ENCODE assay signal across 1 cellular context in genomic region chr11:34665077-34665835, GRCh38.
TF ChIP-seq lines count a peak whose summit lies in the region.

No MANE protein-coding gene starts in this region.

TF ChIP-seq in HepG2, 621 proteins besides CTCF, POLR2A, EP300 and RAD21 (continued from another document and continues in another):
- no peak for TF ChIP-seq ZBED4 (CRISPR knock-in tag; IDR thresholded peaks at IDR 0.05; ENCODE audit: borderline replicate concordance)
- 0 out of 2 replicates have a peak, but pooled peaks have one; percentile 41 for TF ChIP-seq RFXAP (CRISPR knock-in tag; IDR thresholded peaks at IDR 0.05; ENCODE audit: borderline replicate concordance)
- peak; percentile 69 for TF ChIP-seq FOSL2 (CRISPR knock-in tag; IDR thresholded peaks at IDR 0.05)
- no peak for TF ChIP-seq AKAP8 (CRISPR knock-in tag; IDR thresholded peaks at IDR 0.05)
- TF ChIP-seq ZNF432 (CRISPR knock-in tag; IDR thresholded peaks at IDR 0.05; ENCODE audit: borderline replicate concordance): no peak
- TF ChIP-seq ONECUT2 (CRISPR knock-in tag; IDR thresholded peaks at IDR 0.05): 0 out of 2 replicates have a peak, but pooled peaks have one; percentile 17
- no peak for TF ChIP-seq ZMYM3 (CRISPR knock-in tag; IDR thresholded peaks at IDR 0.05)
- no peak for TF ChIP-seq ZFP36L2 (CRISPR knock-in tag; IDR thresholded peaks at IDR 0.05)
- no peak for TF ChIP-seq ZNF615 (CRISPR knock-in tag; IDR thresholded peaks at IDR 0.05; ENCODE audit: borderline replicate concordance)
- no peak for TF ChIP-seq ZFP62 (CRISPR knock-in tag; IDR thresholded peaks at IDR 0.05)
- TF ChIP-seq ZNF10 (CRISPR knock-in tag; IDR thresholded peaks at IDR 0.05; ENCODE audit: borderline replicate concordance, low read depth): no peak
- TF ChIP-seq PRMT3 (CRISPR knock-in tag; IDR thresholded peaks at IDR 0.05; ENCODE audit: borderline replicate concordance, low read depth): no peak
- no peak for TF ChIP-seq ZSCAN5A (CRISPR knock-in tag; IDR thresholded peaks at IDR 0.05; ENCODE audit: borderline replicate concordance)
- TF ChIP-seq SIX1 (CRISPR knock-in tag; IDR thresholded peaks at IDR 0.05; ENCODE audit: borderline replicate concordance): peak; percentile 85; the same call in 1 of the 2 replicates
- TF ChIP-seq ZBTB7B (CRISPR knock-in tag; IDR thresholded peaks at IDR 0.05): no peak
- peak; percentile 61; the same call in 1 of the 2 replicates for TF ChIP-seq ZBTB25 (CRISPR knock-in tag; IDR thresholded peaks at IDR 0.05)
- no peak for TF ChIP-seq MTF2 (CRISPR knock-in tag; IDR thresholded peaks at IDR 0.05; ENCODE audit: borderline replicate concordance)
- no peak for TF ChIP-seq HIC2 (CRISPR knock-in tag; IDR thresholded peaks at IDR 0.05; ENCODE audit: low read depth)
- TF ChIP-seq FOSL1 (CRISPR knock-in tag; IDR thresholded peaks at IDR 0.05; ENCODE audit: borderline replicate concordance): peak; percentile 31; the same call in 1 of the 2 replicates
- TF ChIP-seq SOX5 (CRISPR knock-in tag; IDR thresholded peaks at IDR 0.05; ENCODE audit: borderline replicate concordance): peak; percentile 94
- TF ChIP-seq HMGA1 (CRISPR knock-in tag; conservative IDR thresholded peaks at IDR 0.05): no peak
- no peak for TF ChIP-seq ZNF207 (IDR thresholded peaks at IDR 0.05; ENCODE audit: borderline replicate concordance)
- no peak for TF ChIP-seq ZNF205 (CRISPR knock-in tag; IDR thresholded peaks at IDR 0.05)
- 0 out of 2 replicates have a peak, but pooled peaks have one; percentile 13 for TF ChIP-seq ZNF644 (CRISPR knock-in tag; IDR thresholded peaks at IDR 0.05; ENCODE audit: low read depth)
- no peak for TF ChIP-seq ZBTB7A (CRISPR knock-in tag; IDR thresholded peaks at IDR 0.05)
- TF ChIP-seq POLR2AphosphoS2 (IDR thresholded peaks at IDR 0.05; ENCODE audit: low read depth, low read length): no peak
- TF ChIP-seq, protein P1, sequence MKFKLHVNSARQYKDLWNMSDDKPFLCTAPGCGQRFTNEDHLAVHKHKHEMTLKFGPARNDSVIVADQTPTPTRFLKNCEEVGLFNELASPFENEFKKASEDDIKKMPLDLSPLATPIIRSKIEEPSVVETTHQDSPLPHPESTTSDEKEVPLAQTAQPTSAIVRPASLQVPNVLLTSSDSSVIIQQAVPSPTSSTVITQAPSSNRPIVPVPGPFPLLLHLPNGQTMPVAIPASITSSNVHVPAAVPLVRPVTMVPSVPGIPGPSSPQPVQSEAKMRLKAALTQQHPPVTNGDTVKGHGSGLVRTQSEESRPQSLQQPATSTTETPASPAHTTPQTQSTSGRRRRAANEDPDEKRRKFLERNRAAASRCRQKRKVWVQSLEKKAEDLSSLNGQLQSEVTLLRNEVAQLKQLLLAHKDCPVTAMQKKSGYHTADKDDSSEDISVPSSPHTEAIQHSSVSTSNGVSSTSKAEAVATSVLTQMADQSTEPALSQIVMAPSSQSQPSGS (CRISPR knock-in tag; IDR thresholded peaks at IDR 0.05): no peak
- no peak for TF ChIP-seq ZNF547 (CRISPR knock-in tag; IDR thresholded peaks at IDR 0.05)
- no peak for TF ChIP-seq ZNF776 (CRISPR knock-in tag; IDR thresholded peaks at IDR 0.05)
- TF ChIP-seq ZBTB3 (CRISPR knock-in tag; IDR thresholded peaks at IDR 0.05; ENCODE audit: borderline replicate concordance, low read depth): no peak
- no peak for TF ChIP-seq PHB2 (IDR thresholded peaks at IDR 0.05; ENCODE audit: partially characterized antibody)
- TF ChIP-seq ZNF224 (CRISPR knock-in tag; IDR thresholded peaks at IDR 0.05): no peak
- peak; percentile 66; the same call in 1 of the 2 replicates for TF ChIP-seq TCF7L2 (IDR thresholded peaks at IDR 0.05; ENCODE audit: low read depth, low read length)
- no peak for TF ChIP-seq ARID4A (CRISPR knock-in tag; IDR thresholded peaks at IDR 0.05; ENCODE audit: borderline replicate concordance)
- TF ChIP-seq, protein P2, sequence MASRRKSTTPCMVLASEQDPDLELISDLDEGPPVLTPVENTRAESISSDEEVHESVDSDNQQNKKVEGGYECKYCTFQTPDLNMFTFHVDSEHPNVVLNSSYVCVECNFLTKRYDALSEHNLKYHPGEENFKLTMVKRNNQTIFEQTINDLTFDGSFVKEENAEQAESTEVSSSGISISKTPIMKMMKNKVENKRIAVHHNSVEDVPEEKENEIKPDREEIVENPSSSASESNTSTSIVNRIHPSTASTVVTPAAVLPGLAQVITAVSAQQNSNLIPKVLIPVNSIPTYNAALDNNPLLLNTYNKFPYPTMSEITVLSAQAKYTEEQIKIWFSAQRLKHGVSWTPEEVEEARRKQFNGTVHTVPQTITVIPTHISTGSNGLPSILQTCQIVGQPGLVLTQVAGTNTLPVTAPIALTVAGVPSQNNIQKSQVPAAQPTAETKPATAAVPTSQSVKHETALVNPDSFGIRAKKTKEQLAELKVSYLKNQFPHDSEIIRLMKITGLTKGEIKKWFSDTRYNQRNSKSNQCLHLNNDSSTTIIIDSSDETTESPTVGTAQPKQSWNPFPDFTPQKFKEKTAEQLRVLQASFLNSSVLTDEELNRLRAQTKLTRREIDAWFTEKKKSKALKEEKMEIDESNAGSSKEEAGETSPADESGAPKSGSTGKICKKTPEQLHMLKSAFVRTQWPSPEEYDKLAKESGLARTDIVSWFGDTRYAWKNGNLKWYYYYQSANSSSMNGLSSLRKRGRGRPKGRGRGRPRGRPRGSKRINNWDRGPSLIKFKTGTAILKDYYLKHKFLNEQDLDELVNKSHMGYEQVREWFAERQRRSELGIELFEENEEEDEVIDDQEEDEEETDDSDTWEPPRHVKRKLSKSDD (CRISPR knock-in tag; IDR thresholded peaks at IDR 0.05; ENCODE audit: low read depth): no peak
- TF ChIP-seq ZNF343 (CRISPR knock-in tag; IDR thresholded peaks at IDR 0.05): no peak
- TF ChIP-seq SNAI1 (CRISPR knock-in tag; IDR thresholded peaks at IDR 0.05; ENCODE audit: borderline replicate concordance): no peak
- TF ChIP-seq, protein P3, sequence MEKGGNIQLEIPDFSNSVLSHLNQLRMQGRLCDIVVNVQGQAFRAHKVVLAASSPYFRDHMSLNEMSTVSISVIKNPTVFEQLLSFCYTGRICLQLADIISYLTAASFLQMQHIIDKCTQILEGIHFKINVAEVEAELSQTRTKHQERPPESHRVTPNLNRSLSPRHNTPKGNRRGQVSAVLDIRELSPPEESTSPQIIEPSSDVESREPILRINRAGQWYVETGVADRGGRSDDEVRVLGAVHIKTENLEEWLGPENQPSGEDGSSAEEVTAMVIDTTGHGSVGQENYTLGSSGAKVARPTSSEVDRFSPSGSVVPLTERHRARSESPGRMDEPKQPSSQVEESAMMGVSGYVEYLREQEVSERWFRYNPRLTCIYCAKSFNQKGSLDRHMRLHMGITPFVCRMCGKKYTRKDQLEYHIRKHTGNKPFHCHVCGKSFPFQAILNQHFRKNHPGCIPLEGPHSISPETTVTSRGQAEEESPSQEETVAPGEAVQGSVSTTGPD (CRISPR knock-in tag; IDR thresholded peaks at IDR 0.05): no peak
- TF ChIP-seq RNF219 (CRISPR knock-in tag; IDR thresholded peaks at IDR 0.05): no peak
- TF ChIP-seq ZFP90 (CRISPR knock-in tag; IDR thresholded peaks at IDR 0.05; ENCODE audit: borderline replicate concordance): no peak
- no peak for TF ChIP-seq ZBTB42 (CRISPR knock-in tag; IDR thresholded peaks at IDR 0.05)
- no peak for TF ChIP-seq NFRKB (IDR thresholded peaks at IDR 0.05)
